ENCODE assay signal across 27 cellular contexts in genomic region chr10:69780070-69780469, GRCh38. TPM values are rescaled to one million over a fixed set of nuclear protein-coding genes. Genes with fewer than 3 reads are reported as not detected.
DNase-seq lines count a peak whose midpoint lies in the region; ATAC-seq lines count a peak whose summit lies in the region.
"Had no signal": no experiment of that assay in that cellular context is flagged by ENCODE, and none has a peak within 500 bp of the region (broad histone marks: within the 10 kb centered on the region; RNA-seq: fewer than 3 reads in every experiment).

No MANE protein-coding gene starts in this region.

- intact Hi-C loops in posterior vena cava (cut with DNase I) (no loop called here), left cardiac atrium (cut with DNase I) (no loop called here)

- DNase-seq in DMS53 (lab: John Stamatoyannopoulos, UW) (peak; percentile 92), NCI-H187 treated with DMSO at 0.1 percent for 48 hours (lab: John Stamatoyannopoulos, UW) (peak; percentile 81), NCI-H510A treated with DMSO at 0.1 percent for 48 hours (lab: John Stamatoyannopoulos, UW) (peak; percentile 97), posterior vena cava (ENCODE audit: low spot score) (peak; percentile 46), left cardiac atrium (no peak), iPS-NIHi11 (ENCODE audit: low spot score) (no peak), SKM-1 (lab: John Stamatoyannopoulos, UW; ENCODE audit: unreplicated experiment) (no peak)
- DNase-seq: 8988T; ACHN; Calu3; DMS153; EL; GDM1; GOT3; HFFc6; MG63; NCI-H1105 treated with DMSO at 0.1 percent for 48 hours; NCI-H2227 treated with DMSO at 0.1 percent for 48 hours; NCI-H748 treated with DMSO at 0.1 percent for 48 hours; NK-92 treated with Interleukin-12 subunit alpha and Interleukin-12 subunit beta, amount 100 ng/mL, for 24 hours; PC-9; SJCRH30 had no signal

- ATAC-seq in HG03280 (IDR thresholded peaks at IDR 0.05; ENCODE audit: unreplicated experiment), result no peak
- no peak for ATAC-seq in left cardiac atrium
- ATAC-seq: GM12878, K562, Right ventricle myocardium inferior, SK-N-SH treated with all-trans-retinoic acid at 6 μM for 48 hours had no signal

RNA-seq across cellular contexts. Expression of gene COL13A1, which starts 21.6 kb away (rescaled TPM):
- total RNA-seq in posterior vena cava (1 to 10 TPM in 1 of 2 donors, under 1 TPM in 1; 0.48 to 1.3 TPM), left cardiac atrium (1 to 10 TPM; 3.8 to 6.7 TPM)
- total RNA-seq: GM12878, K562 had no signal

Comparison
In these comparisons a context has a peak if more than half of its experiments do, and no peak if none do; other contexts are left out.
1. DNase-seq: peak in DMS53 (single experiment), NCI-H187 treated with DMSO at 0.1 percent for 48 hours (single experiment), NCI-H510A treated with DMSO at 0.1 percent for 48 hours (single experiment) and posterior vena cava (single experiment); none in left cardiac atrium (single experiment), iPS-NIHi11 (single experiment) and SKM-1 (single experiment).